ENCODE assay signal across 24 cellular contexts in genomic region chr12:58066296-58066695, GRCh38.
DNase-seq lines count a peak whose midpoint lies in the region; ATAC-seq and TF ChIP-seq lines count a peak whose summit lies in the region.
"Had no signal": no experiment of that assay in that cellular context is flagged by ENCODE, and none has a peak within 500 bp of the region (broad histone marks: within the 10 kb centered on the region; RNA-seq: fewer than 3 reads in every experiment).

No MANE protein-coding gene starts in this region.

- H3K27ac ChIP-seq in breast epithelium, result no peak overlapping the region
- H3K27ac ChIP-seq: C4-2B, epithelial cell of prostate, KMS-11, pancreas, right lobe of liver had no signal

- TF ChIP-seq POLR2A in breast epithelium (IDR thresholded peaks at IDR 0.05), result no peak

- POLR2A ChIA-PET in MCF 10A (lab: Yijun Ruan, JAX), result interaction anchor here (0.8 to 1.2 kb wide), 2 partner anchors 32 to 37 kb away, joined by 3 to 4 read pairs; no protein-coding TSS in a partner anchor

- H3K4me1 Mint-ChIP-seq in MCF 10A (ENCODE audit: insufficient read depth, unreplicated experiment), result peaks cover 41% of the 10 kb centered on the region
- H3K4me1 Mint-ChIP-seq: immature natural killer cell had no signal

- no peaks in the 10 kb centered on the region for H3K4me1 ChIP-seq in breast epithelium
- H3K4me1 ChIP-seq: pancreas, right lobe of liver had no signal

- no peaks in the 10 kb centered on the region for H3K36me3 Mint-ChIP-seq in MCF 10A (ENCODE audit: insufficient read depth, unreplicated experiment)
- H3K36me3 Mint-ChIP-seq: immature natural killer cell had no signal

- H3K27ac Mint-ChIP-seq in MCF 10A (ENCODE audit: low read depth, unreplicated experiment), result peak overlapping the region; percentile 92
- H3K27ac Mint-ChIP-seq: activated CD8-positive, alpha-beta T cell treated with anti-CD3 and anti-CD28 coated beads for 36 hours; immature natural killer cell had no signal

- H3K4me3 ChIP-seq in breast epithelium (no peak overlapping the region), choroid plexus epithelial cell (ENCODE audit: low read depth, low read length) (no peak overlapping the region)
- H3K4me3 ChIP-seq: GM12878, pancreas, right lobe of liver had no signal

- ATAC-seq in GM19324 (IDR thresholded peaks at IDR 0.05; ENCODE audit: low FRiP score, unreplicated experiment) (no peak), HG02759 (IDR thresholded peaks at IDR 0.05; ENCODE audit: unreplicated experiment) (no peak)
- ATAC-seq: activated CD8-positive, alpha-beta T cell treated with anti-CD3 and anti-CD28 coated beads for 36 hours; GM12878; HCT116; left ventricle myocardium superior; pancreas; right lobe of liver had no signal

- BruUV-seq in MCF 10A (replicated peaks; lab: Mats Ljungman, UMichigan), result no TSS peak

- H3K9me3 ChIP-seq in breast epithelium, result peaks cover 0 to 3% of the 10 kb centered on the region in 2 donors
- H3K9me3 ChIP-seq: pancreas, right lobe of liver had no signal

- intact Hi-C loops in MCF 10A (cut with micrococcal nuclease), result loop anchor here (2.0 kb wide), 1 partner anchor 245 kb away; no protein-coding TSS in a partner anchor
- intact Hi-C loops in breast epithelium (cut with DNase I; ENCODE audit: low total_unique reads), result no loop called here

- H3K27me3 Mint-ChIP-seq in MCF 10A (ENCODE audit: insufficient read depth, unreplicated experiment), result no peaks in the 10 kb centered on the region

- CTCF ChIA-PET in MCF 10A (lab: Yijun Ruan, JAX), result interaction anchor here (0.6 to 1.1 kb wide), 2 partner anchors 29 to 120 kb away, joined by 3 to 4 read pairs; no protein-coding TSS in a partner anchor

- H3K9me3 Mint-ChIP-seq in MCF 10A (ENCODE audit: unreplicated experiment), result no peaks in the 10 kb centered on the region
- H3K9me3 Mint-ChIP-seq: activated CD8-positive, alpha-beta T cell treated with anti-CD3 and anti-CD28 coated beads for 36 hours; immature natural killer cell had no signal

- H3K4me3 Mint-ChIP-seq in MCF 10A (ENCODE audit: unreplicated experiment), result no peak overlapping the region
- H3K4me3 Mint-ChIP-seq: activated CD8-positive, alpha-beta T cell treated with anti-CD3 and anti-CD28 coated beads for 36 hours; immature natural killer cell; nephron had no signal

- TF ChIP-seq CTCF in MCF 10A (IDR thresholded peaks at IDR 0.05; ENCODE audit: unreplicated experiment), result no peak
- TF ChIP-seq CTCF in breast epithelium (IDR thresholded peaks at IDR 0.05), result no peak
- TF ChIP-seq CTCF in choroid plexus epithelial cell (conservative IDR thresholded peaks at IDR 0.05; ENCODE audit: low read depth, low read length), result no peak

- no peaks in the 10 kb centered on the region for H3K36me3 ChIP-seq in breast epithelium
- H3K36me3 ChIP-seq: pancreas, right lobe of liver had no signal

- peak; percentile 60 for DNase-seq in MCF 10A (ENCODE audit: unreplicated experiment)
- DNase-seq in breast epithelium (ENCODE audit: low spot score in 2 of 2), result no peak
- DNase-seq in NCI-H446 (lab: John Stamatoyannopoulos, UW), result peak; percentile 17 to 55
- DNase-seq in choroid plexus epithelial cell (ENCODE audit: low read depth), result peak; percentile 12
- DNase-seq in activated T-cell treated with anti-CD3 and anti-CD28 coated beads, Interleukin-2, amount 50 U/mL, for 48 hours, result no peak
- no peak for DNase-seq in activated CD8-positive, alpha-beta memory T cell treated with anti-CD3 and anti-CD28 coated beads, Interleukin-2, amount 50 U/mL, for 48 hours
- DNase-seq: activated CD4-positive, CD25-positive, alpha-beta regulatory T cell; activated CD8-positive, alpha-beta T cell treated with anti-CD3 and anti-CD28 coated beads for 36 hours; amniotic stem cell; immature natural killer cell; left ventricle myocardium superior; midbrain; NCI-H2029; pancreas; right lobe of liver; stimulated activated CD8-positive, alpha-beta memory T cell treated with anti-CD3 and anti-CD28 coated beads, Interleukin-4, amount 100 ng/mL, for 48 hours had no signal

- no peaks in the 10 kb centered on the region for H3K27me3 ChIP-seq in breast epithelium
- H3K27me3 ChIP-seq: pancreas, right lobe of liver had no signal

Comparison
In these comparisons a context has a peak if more than half of its experiments do, and no peak if none do; other contexts are left out.
1. DNase-seq: peak in MCF 10A (single experiment), NCI-H446 (2 of 2) and choroid plexus epithelial cell (single experiment); none in breast epithelium (0 of 2), activated T-cell treated with anti-CD3 and anti-CD28 coated beads, Interleukin-2, amount 50 U/mL, for 48 hours (0 of 2) and activated CD8-positive, alpha-beta memory T cell treated with anti-CD3 and anti-CD28 coated beads, Interleukin-2, amount 50 U/mL, for 48 hours (single experiment).